29 cellular contexts compared by ENCODE assay signal in genomic region chr1:18247151-18247550, GRCh38.
"Had no signal": no experiment of that assay in that cellular context is flagged by ENCODE, and none has a peak within 500 bp of the region (broad histone marks: within the 10 kb centered on the region; RNA-seq: fewer than 3 reads in every experiment).

No MANE protein-coding gene starts in this region.

- H3K36me3 ChIP-seq: stomach, suprapubic skin, thoracic aorta, thyroid gland, tibial nerve, transverse colon, upper lobe of left lung, upper lobe of right lung, uterus, vagina had no signal

- H3K27me3 Mint-ChIP-seq: stimulated activated naive CD8-positive, alpha-beta T cell treated with anti-CD3 and anti-CD28 coated beads, Interleukin-15, amount 100 ng/mL, for 72 hours had no signal

- H3K4me3 ChIP-seq: stomach, suprapubic skin, testis, thoracic aorta, thyroid gland, tibial artery, tibial nerve, transverse colon, upper lobe of left lung, upper lobe of right lung, uterus, vagina had no signal

- H3K36me3 Mint-ChIP-seq: stimulated activated effector memory CD8-positive, alpha-beta T cell treated with anti-CD3 and anti-CD28 coated beads, Interleukin-12 subunit alpha, Interleukin-12 subunit beta, amount 100 ng/mL, for 72 hours; stimulated activated memory B cell treated with anti-CD40 and anti-IgM and Interleukin-4, amounts not matched to agents 10 μg/mL and 1 μg/mL and 100 μg/mL, for 72 hours; stimulated activated naive B cell treated with anti-CD40 and anti-IgM and Interleukin-4, amounts not matched to agents 10 μg/mL and 1 μg/mL and 100 μg/mL, for 72 hours; type B pancreatic cell had no signal

- H3K9me3 Mint-ChIP-seq: stimulated activated effector memory CD8-positive, alpha-beta T cell treated with anti-CD3 and anti-CD28 coated beads, Interleukin-12 subunit alpha, Interleukin-12 subunit beta, amount 100 ng/mL, for 72 hours; type B pancreatic cell had no signal

- H3K4me1 Mint-ChIP-seq: stimulated activated effector memory CD8-positive, alpha-beta T cell treated with anti-CD3 and anti-CD28 coated beads, Interleukin-12 subunit alpha, Interleukin-12 subunit beta, amount 100 ng/mL, for 72 hours; stimulated activated memory B cell treated with anti-CD40 and anti-IgM and Interleukin-4, amounts not matched to agents 10 μg/mL and 1 μg/mL and 100 μg/mL, for 72 hours; stimulated activated naive B cell treated with anti-CD40 and anti-IgM and Interleukin-4, amounts not matched to agents 10 μg/mL and 1 μg/mL and 100 μg/mL, for 72 hours; stimulated activated naive CD8-positive, alpha-beta T cell treated with anti-CD3 and anti-CD28 coated beads, Interleukin-15, amount 100 ng/mL, for 72 hours had no signal

- H3K9me3 ChIP-seq: suprapubic skin, testis, thyroid gland, upper lobe of right lung, uterus, vagina had no signal

- H3K4me3 Mint-ChIP-seq: stimulated activated effector memory CD8-positive, alpha-beta T cell treated with anti-CD3 and anti-CD28 coated beads, Interleukin-12 subunit alpha, Interleukin-12 subunit beta, amount 100 ng/mL, for 72 hours; stimulated activated memory B cell treated with anti-CD40 and anti-IgM and Interleukin-4, amounts not matched to agents 10 μg/mL and 1 μg/mL and 100 μg/mL, for 72 hours; stimulated activated naive B cell treated with anti-CD40 and anti-IgM and Interleukin-4, amounts not matched to agents 10 μg/mL and 1 μg/mL and 100 μg/mL, for 72 hours; stimulated activated naive CD8-positive, alpha-beta T cell treated with anti-CD3 and anti-CD28 coated beads, Interleukin-15, amount 100 ng/mL, for 72 hours; stimulated activated naive CD8-positive, alpha-beta T cell treated with anti-CD3 and anti-CD28 coated beads, Interleukin-15, Interleukin-2, amounts not matched to agents 100 ng/mL and 50 ng/mL, for 24 hours; type B pancreatic cell had no signal

- H3K27me3 ChIP-seq: testis, thyroid gland, tibial nerve, transverse colon, upper lobe of left lung, uterus, vagina had no signal

- H3K27ac ChIP-seq: stomach, suprapubic skin, testis, thoracic aorta, thyroid gland, tibial artery, tibial nerve, transverse colon, upper lobe of left lung, upper lobe of right lung, uterus, vagina had no signal

- FAIRE-seq: urothelium cell line had no signal

- ATAC-seq: stimulated activated effector memory CD8-positive, alpha-beta T cell treated with anti-CD3 and anti-CD28 coated beads, Interleukin-12 subunit alpha, Interleukin-12 subunit beta, amount 100 ng/mL, for 72 hours; stimulated activated memory B cell treated with anti-CD40 and anti-IgM and Interleukin-4, amounts not matched to agents 10 μg/mL and 1 μg/mL and 100 μg/mL, for 72 hours; stimulated activated naive B cell treated with anti-CD40 and anti-IgM and Interleukin-4, amounts not matched to agents 10 μg/mL and 1 μg/mL and 100 μg/mL, for 72 hours; stimulated activated naive CD8-positive, alpha-beta T cell treated with anti-CD3 and anti-CD28 coated beads, Interleukin-15, amount 100 ng/mL, for 72 hours; stimulated activated naive CD8-positive, alpha-beta T cell treated with anti-CD3 and anti-CD28 coated beads, Interleukin-15, Interleukin-2, amounts not matched to agents 100 U/mL and 50 U/mL, for 24 hours; upper lobe of right lung had no signal

- H3K27ac Mint-ChIP-seq: stimulated activated effector memory CD8-positive, alpha-beta T cell treated with anti-CD3 and anti-CD28 coated beads, Interleukin-12 subunit alpha, Interleukin-12 subunit beta, amount 100 ng/mL, for 72 hours; stimulated activated memory B cell treated with anti-CD40 and anti-IgM and Interleukin-4, amounts not matched to agents 10 μg/mL and 1 μg/mL and 100 μg/mL, for 72 hours; stimulated activated naive B cell treated with anti-CD40 and anti-IgM and Interleukin-4, amounts not matched to agents 10 μg/mL and 1 μg/mL and 100 μg/mL, for 72 hours; stimulated activated naive CD8-positive, alpha-beta T cell treated with anti-CD3 and anti-CD28 coated beads, Interleukin-15, amount 100 ng/mL, for 72 hours; stimulated activated naive CD8-positive, alpha-beta T cell treated with anti-CD3 and anti-CD28 coated beads, Interleukin-15, Interleukin-2, amounts not matched to agents 100 ng/mL and 50 ng/mL, for 24 hours; type B pancreatic cell had no signal

- DNase-seq: stimulated activated CD4-positive, alpha-beta T cell treated with anti-CD3 and anti-CD28 coated beads, Interleukin-2, amount 100 ng/mL, for 48 hours; stimulated activated CD4-positive, alpha-beta T cell treated with anti-CD3 and anti-CD28 coated beads, Interleukin-4, amount 100 ng/mL, for 1 hour; stimulated activated CD4-positive, alpha-beta T cell treated with anti-CD3 and anti-CD28 coated beads, Interleukin-4, amount 100 ng/mL, for 24 hours; stimulated activated CD4-positive, alpha-beta T cell treated with anti-CD3 and anti-CD28 coated beads, Interleukin-4, amount 100 ng/mL, for 4 hours; stimulated activated CD8-positive, alpha-beta memory T cell treated with anti-CD3 and anti-CD28 coated beads, Interleukin-4, amount 100 ng/mL, for 48 hours; stimulated activated naive B cell treated with anti-CD40 and anti-IgM and Interleukin-4, amounts not matched to agents 10 μg/mL and 1 μg/mL and 100 μg/mL, for 72 hours; stimulated activated naive CD4-positive, alpha-beta T cell; stimulated activated naive CD4-positive, alpha-beta T cell treated with Interleukin-2 at 50 U/mL for 16 hours; stimulated activated naive CD8-positive, alpha-beta T cell treated with anti-CD3 and anti-CD28 coated beads, Interleukin-15, amount 100 ng/mL, for 72 hours; stimulated activated naive CD8-positive, alpha-beta T cell treated with anti-CD3 and anti-CD28 coated beads, Interleukin-15, Interleukin-2, amounts not matched to agents 100 U/mL and 50 U/mL, for 24 hours; stomach; substantia nigra; testis; thyroid gland; tibial artery; transverse colon; trophoblast cell; upper lobe of left lung; upper lobe of right lung; uterus had no signal

- H3K4me1 ChIP-seq: stomach, suprapubic skin, testis, thyroid gland, tibial artery, tibial nerve, transverse colon, upper lobe of left lung, upper lobe of right lung, uterus, vagina had no signal
